3 cellular contexts compared by ENCODE assay signal in genomic region chr6:49151033-49151432, GRCh38.
"Had no signal": no experiment of that assay in that cellular context is flagged by ENCODE, and none has a peak within 500 bp of the region (broad histone marks: within the 10 kb centered on the region; RNA-seq: fewer than 3 reads in every experiment).

No MANE protein-coding gene starts in this region.

- DNase-seq: GDM1, GF-D8 had no signal

- H3K4me3 ChIP-seq: GM12878 had no signal

- ATAC-seq: GM12878 had no signal
